ENCODE assay signal across 23 cellular contexts in genomic region chr19:47146920-47147319, GRCh38. TPM values are rescaled to one million over a fixed set of nuclear protein-coding genes. Genes with fewer than 3 reads are reported as not detected.
DNase-seq lines count a peak whose midpoint lies in the region; ATAC-seq and TF ChIP-seq lines count a peak whose summit lies in the region.
"Had no signal": no experiment of that assay in that cellular context is flagged by ENCODE, and none has a peak within 500 bp of the region (broad histone marks: within the 10 kb centered on the region; RNA-seq: fewer than 3 reads in every experiment).

No MANE protein-coding gene starts in this region.

- POLR2A ChIA-PET in activated CD4-positive, alpha-beta T cell treated with anti-CD3 and anti-CD28 coated beads for 36 hours (lab: Charles Lee) = interaction anchor here (0.6 to 2.0 kb wide), 4 partner anchors 12 to 97 kb away, joined by 3 to 10 read pairs (median 5); partner anchors contain the start of gene ZC3H4

- no peaks in the 10 kb centered on the region for H3K27me3 Mint-ChIP-seq in activated CD4-positive, alpha-beta T cell treated with anti-CD3 and anti-CD28 coated beads for 36 hours
- H3K27me3 Mint-ChIP-seq in HFFc6 (ENCODE audit: insufficient read depth) = no peaks in the 10 kb centered on the region; the same call in 1 of the 2 replicates
- H3K27me3 Mint-ChIP-seq in activated naive CD8-positive, alpha-beta T cell = no peaks in the 10 kb centered on the region
- no peaks in the 10 kb centered on the region for H3K27me3 Mint-ChIP-seq in osteocyte (ENCODE audit: unreplicated experiment)
- H3K27me3 Mint-ChIP-seq: B cell; stimulated activated memory B cell treated with anti-CD40 and anti-IgM and Interleukin-4, amounts not matched to agents 10 μg/mL and 1 μg/mL and 100 μg/mL, for 72 hours had no signal

- H3K9me3 Mint-ChIP-seq in activated CD4-positive, alpha-beta T cell treated with anti-CD3 and anti-CD28 coated beads for 36 hours (ENCODE audit: low read depth) = no peaks in the 10 kb centered on the region
- H3K9me3 Mint-ChIP-seq in HFFc6 (no peaks in the 10 kb centered on the region), osteocyte (ENCODE audit: unreplicated experiment) (no peaks in the 10 kb centered on the region)
- no peaks in the 10 kb centered on the region for H3K9me3 Mint-ChIP-seq in activated naive CD8-positive, alpha-beta T cell (ENCODE audit: low read depth)
- H3K9me3 Mint-ChIP-seq: stimulated activated memory B cell treated with anti-CD40 and anti-IgM and Interleukin-4, amounts not matched to agents 10 μg/mL and 1 μg/mL and 100 μg/mL, for 72 hours had no signal

- H3K4me3 Mint-ChIP-seq in activated CD4-positive, alpha-beta T cell treated with anti-CD3 and anti-CD28 coated beads for 36 hours = no peak overlapping the region
- H3K4me3 Mint-ChIP-seq in HFFc6 (no peak overlapping the region), osteocyte (ENCODE audit: unreplicated experiment) (no peak overlapping the region)
- H3K4me3 Mint-ChIP-seq in activated naive CD8-positive, alpha-beta T cell = peak overlapping the region; percentile 70
- H3K4me3 Mint-ChIP-seq: B cell; stimulated activated memory B cell treated with anti-CD40 and anti-IgM and Interleukin-4, amounts not matched to agents 10 μg/mL and 1 μg/mL and 100 μg/mL, for 72 hours had no signal

- peaks cover 77% of the 10 kb centered on the region for H3K36me3 Mint-ChIP-seq in activated CD4-positive, alpha-beta T cell treated with anti-CD3 and anti-CD28 coated beads for 36 hours (ENCODE audit: low read depth)
- peaks cover 38% of the 10 kb centered on the region for H3K36me3 Mint-ChIP-seq in HFFc6 (ENCODE audit: low read depth)
- peaks cover 17% of the 10 kb centered on the region for H3K36me3 Mint-ChIP-seq in activated naive CD8-positive, alpha-beta T cell
- peaks cover 38% of the 10 kb centered on the region for H3K36me3 Mint-ChIP-seq in osteocyte (ENCODE audit: unreplicated experiment)

- peaks cover 77% of the 10 kb centered on the region for H3K4me1 Mint-ChIP-seq in activated CD4-positive, alpha-beta T cell treated with anti-CD3 and anti-CD28 coated beads for 36 hours
- peaks cover 17% of the 10 kb centered on the region for H3K4me1 Mint-ChIP-seq in HFFc6 (ENCODE audit: low read depth)
- H3K4me1 Mint-ChIP-seq in activated naive CD8-positive, alpha-beta T cell (ENCODE audit: low read depth) = peaks cover 72% of the 10 kb centered on the region
- H3K4me1 Mint-ChIP-seq in osteocyte (ENCODE audit: unreplicated experiment) = peaks cover 13% of the 10 kb centered on the region

- intact Hi-C loops in activated CD4-positive, alpha-beta T cell treated with anti-CD3 and anti-CD28 coated beads for 36 hours (cut with DNase I, micrococcal nuclease) = loop anchor here (5.0 kb wide), 1 partner anchor 40 kb away; no protein-coding TSS in a partner anchor

- TF ChIP-seq CTCF in HFFc6 (IDR thresholded peaks at IDR 0.05) (no peak), osteocyte (IDR thresholded peaks at IDR 0.05) (no peak)

- DNase-seq in activated CD4-positive, alpha-beta T cell treated with anti-CD3 and anti-CD28 coated beads for 36 hours = no peak
- DNase-seq in activated CD4-positive, alpha-beta T cell treated with anti-CD3 and anti-CD28 coated beads for 4 hours = no peak
- DNase-seq in HFFc6 = no peak
- no peak for DNase-seq in osteocyte (ENCODE audit: extremely low spot score, unreplicated experiment)
- no peak for DNase-seq in NAMALWA (ENCODE audit: low spot score)
- DNase-seq: 8988T, foreskin melanocyte, hypothalamus, lower lobe of right lung, NCI-H1436 treated with DMSO at 0.1 percent for 48 hours, NCI-H2171 treated with DMSO at 0.1 percent for 48 hours, NCI-H748 treated with DMSO at 0.1 percent for 48 hours, ovary, SW 1271, tibial artery, WERI-Rb-1 had no signal

- peak; percentile 77 for ATAC-seq in activated CD4-positive, alpha-beta T cell treated with anti-CD3 and anti-CD28 coated beads for 36 hours
- ATAC-seq in HG02981 (IDR thresholded peaks at IDR 0.05; ENCODE audit: unreplicated experiment) (no peak), HG03280 (IDR thresholded peaks at IDR 0.05; ENCODE audit: unreplicated experiment) (no peak)
- ATAC-seq: lower lobe of right lung; Right ventricle myocardium inferior; sciatic nerve; stimulated activated memory B cell treated with anti-CD40 and anti-IgM and Interleukin-4, amounts not matched to agents 10 μg/mL and 1 μg/mL and 100 μg/mL, for 72 hours had no signal

- peak overlapping the region; percentile 89 for H3K27ac Mint-ChIP-seq in activated CD4-positive, alpha-beta T cell treated with anti-CD3 and anti-CD28 coated beads for 36 hours
- H3K27ac Mint-ChIP-seq in HFFc6 = peak overlapping the region; percentile 44
- peak overlapping the region; percentile 94 for H3K27ac Mint-ChIP-seq in activated naive CD8-positive, alpha-beta T cell
- peak overlapping the region; percentile 65 for H3K27ac Mint-ChIP-seq in osteocyte (ENCODE audit: unreplicated experiment)
- H3K27ac Mint-ChIP-seq: B cell; stimulated activated memory B cell treated with anti-CD40 and anti-IgM and Interleukin-4, amounts not matched to agents 10 μg/mL and 1 μg/mL and 100 μg/mL, for 72 hours had no signal

- CTCF ChIA-PET in activated CD4-positive, alpha-beta T cell treated with anti-CD3 and anti-CD28 coated beads for 36 hours (lab: Charles Lee) = interaction anchor here (0.6 to 5.7 kb wide), 4 partner anchors 40 to 98 kb away, joined by 3 to 48 read pairs (median 8); no protein-coding TSS in a partner anchor

RNA-seq across cellular contexts. Expression of gene SAE1, which starts 16.3 kb away (rescaled TPM):
- total RNA-seq in activated CD4-positive, alpha-beta T cell treated with anti-CD3 and anti-CD28 coated beads for 36 hours = 100 to 1,000 TPM; 143 to 156 TPM
- total RNA-seq in HFFc6 (2021; fragmentation: NEBNext Ultra II Directional; extraction: Animal tissue kit (Norgen Biotek cat#: 25700)) = 100 to 1,000 TPM; 158 to 181 (median 175) TPM
- total RNA-seq in osteocyte = 96.6 and 110 TPM in 2 replicates

RNA-seq across cellular contexts. Expression of gene ZC3H4, which starts 33.3 kb away (rescaled TPM):
- total RNA-seq in activated CD4-positive, alpha-beta T cell treated with anti-CD3 and anti-CD28 coated beads for 36 hours = 100 to 1,000 TPM in 1 of 2 experiments, 10 to 100 TPM in 1; 88.6 to 128 TPM
- 10 to 100 TPM; 43.9 to 66.1 (median 55.2) TPM for total RNA-seq in HFFc6 (2021; fragmentation: NEBNext Ultra II Directional; extraction: Animal tissue kit (Norgen Biotek cat#: 25700))
- 53.1 and 60.2 TPM in 2 replicates for total RNA-seq in osteocyte

Comparison
In these comparisons a context has a peak if more than half of its experiments do, and no peak if none do; other contexts are left out.
1. H3K27ac Mint-ChIP-seq: peak in every context shown above with its lines; median percentile 94 in activated naive CD8-positive, alpha-beta T cell; 89 in activated CD4-positive, alpha-beta T cell treated with anti-CD3 and anti-CD28 coated beads for 36 hours; 65 in osteocyte; 44 in HFFc6.